Comparison of ENCODE assay signal across 23 cellular contexts in the genomic region with DNA sequence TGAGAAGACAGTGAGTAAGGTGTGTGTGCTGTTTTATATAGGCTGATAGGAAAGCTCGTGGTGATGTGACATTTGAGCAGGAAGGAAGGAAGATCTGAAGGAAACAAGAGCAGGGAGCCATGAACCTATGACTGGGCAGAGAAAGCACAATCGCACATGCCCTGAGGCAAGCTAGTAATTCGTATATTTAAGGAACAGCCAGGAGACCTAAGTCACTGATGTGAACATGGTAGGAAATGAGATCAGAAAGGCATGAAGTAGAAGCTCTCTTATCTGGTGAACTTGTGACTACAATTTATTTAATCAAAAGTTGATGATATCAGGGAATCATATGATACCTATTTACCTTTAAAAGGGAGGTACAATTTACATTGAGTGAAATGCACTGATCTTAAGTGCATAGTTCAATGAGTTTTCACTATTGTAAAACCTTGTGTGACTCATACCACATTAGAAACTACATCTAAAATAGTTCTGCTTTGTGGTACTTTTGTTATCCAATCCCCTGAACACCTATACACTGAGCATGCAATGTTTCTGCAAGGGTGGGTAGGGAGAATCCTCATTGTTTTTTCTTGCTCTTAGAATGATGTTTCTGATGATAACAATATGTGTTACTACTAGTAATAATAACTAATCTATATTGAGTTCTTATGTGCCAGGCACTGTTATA.
DNase-seq lines count a peak whose midpoint lies in the region; ATAC-seq and TF ChIP-seq lines count a peak whose summit lies in the region.
"Had no signal": no experiment of that assay in that cellular context is flagged by ENCODE, and none has a peak within 500 bp of the region (broad histone marks: within the 10 kb centered on the region; RNA-seq: fewer than 3 reads in every experiment).

No MANE protein-coding gene starts in this region.

- H3K9me3 Mint-ChIP-seq in neural progenitor cell, result no peaks in the 10 kb centered on the region

- no peaks in the 10 kb centered on the region for H3K36me3 ChIP-seq in HEK293 (ENCODE audit: control insufficient read depth in 2 of 2, insufficient read depth in 1 of 2, low read length in 2 of 2)
- H3K36me3 ChIP-seq in neural progenitor cell, result no peaks in the 10 kb centered on the region
- H3K36me3 ChIP-seq: breast epithelium, prostate gland, uterus had no signal

- H3K4me1 ChIP-seq in HEK293 (ENCODE audit: control insufficient read depth, insufficient read depth, low read length) (no peaks in the 10 kb centered on the region), neural progenitor cell (no peaks in the 10 kb centered on the region)
- H3K4me1 ChIP-seq: breast epithelium, prostate gland, uterus had no signal

- no peak overlapping the region for H3K9ac ChIP-seq in neural progenitor cell

- peak; percentile 61 for DNase-seq in NCI-H226
- DNase-seq in left kidney (ENCODE audit: low read depth, low spot score), result peak; percentile 47
- no peak for DNase-seq in GM10266 (ENCODE audit: extremely low spot score)
- DNase-seq in neural progenitor cell (ENCODE audit: low spot score), result no peak
- no peak for DNase-seq in DMS53 treated with DMSO at 0.1 percent for 48 hours (lab: John Stamatoyannopoulos, UW; ENCODE audit: unreplicated experiment)
- DNase-seq: activated CD4-positive, alpha-beta T cell treated with anti-CD3 and anti-CD28 coated beads, Interleukin-2, amount 50 U/mL, for 4 hours; activated CD4-positive, CD25-positive, alpha-beta regulatory T cell; EL; KG1; left ventricle myocardium superior; NCI-H2171 treated with DMSO at 0.1 percent for 48 hours; NCI-H526; SIG-M5; stimulated activated CD4-positive, alpha-beta T cell treated with anti-CD3 and anti-CD28 coated beads, Interleukin-15, amount 100 ng/mL, for 24 hours; T1000; uterus had no signal

- peak; percentile 76 for ATAC-seq in GM18858 (IDR thresholded peaks at IDR 0.05; ENCODE audit: unreplicated experiment)
- no peak for ATAC-seq in GM19455 (IDR thresholded peaks at IDR 0.05; ENCODE audit: unreplicated experiment)
- ATAC-seq: activated naive CD4-positive, alpha-beta T cell treated with anti-CD3 and anti-CD28 coated beads, Interleukin-2, amount 50 U/mL, for 72 hours; left ventricle myocardium superior had no signal

- no peaks in the 10 kb centered on the region for H3K79me2 ChIP-seq in neural progenitor cell (ENCODE audit: low read depth)

- H3K9me3 ChIP-seq in HEK293 (ENCODE audit: control insufficient read depth, insufficient read depth, low read depth, low read length), result no peaks in the 10 kb centered on the region
- H3K9me3 ChIP-seq in neural progenitor cell (ENCODE audit: low read depth), result no peaks in the 10 kb centered on the region
- H3K9me3 ChIP-seq: breast epithelium, prostate gland, uterus had no signal

- no peaks in the 10 kb centered on the region for H3K27me3 Mint-ChIP-seq in neural progenitor cell (ENCODE audit: insufficient read depth, low read depth)
- H3K27me3 Mint-ChIP-seq: stimulated activated naive CD8-positive, alpha-beta T cell treated with anti-CD3 and anti-CD28 coated beads, Interleukin-15, Interleukin-2, amounts not matched to agents 100 ng/mL and 50 ng/mL, for 24 hours had no signal

- H3K4me2 ChIP-seq in neural progenitor cell, result no peak overlapping the region

- H3K36me3 Mint-ChIP-seq in neural progenitor cell, result no peaks in the 10 kb centered on the region
- H3K36me3 Mint-ChIP-seq: activated naive CD4-positive, alpha-beta T cell treated with anti-CD3 and anti-CD28 coated beads, Interleukin-2, amount 50 U/mL, for 72 hours had no signal

- POLR2A ChIA-PET in HEK293 (lab: Yijun Ruan, JAX), result no interaction called here

- CTCF ChIA-PET in HEK293 (lab: Yijun Ruan, JAX), result no interaction called here

- no peak overlapping the region for H3K27ac ChIP-seq in HEK293 (ENCODE audit: extremely low read depth, low read depth, low read length)
- H3K27ac ChIP-seq in neural progenitor cell, result no peak overlapping the region
- H3K27ac ChIP-seq: breast epithelium, prostate gland, uterus had no signal

- no peaks in the 10 kb centered on the region for H3F3A ChIP-seq in neural progenitor cell (ENCODE audit: low read depth)

- H2AFZ ChIP-seq in neural progenitor cell (replicated peaks), result no peak overlapping the region

- no peaks in the 10 kb centered on the region for H3K4me1 Mint-ChIP-seq in neural progenitor cell

- H3K27ac Mint-ChIP-seq in neural progenitor cell, result no peak overlapping the region
- H3K27ac Mint-ChIP-seq: activated naive CD4-positive, alpha-beta T cell treated with anti-CD3 and anti-CD28 coated beads, Interleukin-2, amount 50 U/mL, for 72 hours; stimulated activated naive CD8-positive, alpha-beta T cell treated with anti-CD3 and anti-CD28 coated beads, Interleukin-15, Interleukin-2, amounts not matched to agents 100 ng/mL and 50 ng/mL, for 24 hours had no signal

- TF ChIP-seq CTCF in HEK293 (tag by site-specific recombination; IDR thresholded peaks at IDR 0.05) (no peak), GM10266 (IDR thresholded peaks at IDR 0.05; ENCODE audit: control insufficient read depth, insufficient read depth, low read depth, missing control alignments) (no peak), neural progenitor cell (IDR thresholded peaks at IDR 0.05) (no peak)

- H3K27me3 ChIP-seq in neural progenitor cell, result no peaks in the 10 kb centered on the region
- H3K27me3 ChIP-seq: breast epithelium, uterus had no signal

- H3K4me3 ChIP-seq in HEK293 (ENCODE audit: low read depth, low read length) (no peak overlapping the region), neural progenitor cell (no peak overlapping the region)
- H3K4me3 ChIP-seq: breast epithelium, prostate gland, uterus had no signal

- H3K4me3 Mint-ChIP-seq in neural progenitor cell, result no peak overlapping the region
- H3K4me3 Mint-ChIP-seq: stimulated activated naive CD8-positive, alpha-beta T cell treated with anti-CD3 and anti-CD28 coated beads, Interleukin-15, Interleukin-2, amounts not matched to agents 100 ng/mL and 50 ng/mL, for 24 hours had no signal

- no peaks in the 10 kb centered on the region for H4K20me1 ChIP-seq in neural progenitor cell (ENCODE audit: low read depth)

TF ChIP-seq in HEK293, 187 proteins besides CTCF, POLR2A, EP300 and RAD21:
- TF ChIP-seq TRIM28 (IDR thresholded peaks at IDR 0.05; ENCODE audit: borderline replicate concordance, low read length), result 0 out of 2 replicates have a peak, but pooled peaks have one; percentile 26
- no peak for TF ChIP-seq ZNF114 (tag by site-specific recombination; IDR thresholded peaks at IDR 0.05)

Comparison
In these comparisons a context has a peak if more than half of its experiments do, and no peak if none do; other contexts are left out.
1. DNase-seq: peak in NCI-H226 (single experiment) and left kidney (single experiment); none in GM10266 (single experiment), neural progenitor cell (single experiment) and DMS53 treated with DMSO at 0.1 percent for 48 hours (single experiment).